In the genomic region with DNA sequence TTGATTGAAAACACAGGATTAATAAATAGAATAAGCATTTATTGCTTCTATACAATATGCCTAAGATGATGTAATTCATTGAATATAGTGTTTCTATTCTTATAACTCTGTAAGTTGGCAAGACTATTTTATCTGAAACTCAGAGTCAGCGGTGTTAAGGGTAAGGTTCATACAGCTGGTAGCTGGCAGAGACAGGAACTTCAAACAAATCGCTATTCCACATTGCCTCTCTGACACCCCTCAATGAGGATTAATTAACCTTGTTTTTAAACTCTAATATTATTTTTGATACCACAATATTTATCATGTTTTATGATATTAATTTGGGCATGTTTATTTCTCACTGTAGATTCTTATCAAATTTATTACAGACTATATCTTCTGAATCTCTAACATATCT, we compare ENCODE assay signal across 3 cellular contexts.
"Had no signal": no experiment of that assay in that cellular context is flagged by ENCODE, and none has a peak within 500 bp of the region (broad histone marks: within the 10 kb centered on the region; RNA-seq: fewer than 3 reads in every experiment).

No MANE protein-coding gene starts in this region.

- DNase-seq: GDM1, GF-D8 had no signal

- H3K4me3 ChIP-seq: GM12878 had no signal
